7 cellular contexts compared by ENCODE assay signal in genomic region chr9:72446269-72446668, GRCh38.
A peak's percentile ranks its signal among the peaks of the same experiment; 100 is the strongest.
DNase-seq lines count a peak whose midpoint lies in the region; ATAC-seq and TF ChIP-seq lines count a peak whose summit lies in the region.
"Not testable (repeated sequence)": the region's sequence is repeated elsewhere in the genome, so short reads cannot be mapped to it uniquely, and the experiment has no call there.

No MANE protein-coding gene starts in this region.

- H2AK5ac ChIP-seq in IMR-90 (ENCODE audit: low read depth, low read length); trophoblast cell (ENCODE audit: low read length): not testable (repeated sequence)

- H3K27me3 Mint-ChIP-seq in CD14-positive monocyte (ENCODE audit: low read depth in 3 of 3); dendritic cell treated with granulocyte-macrophage colony-stimulating factor and Interleukin-4, amounts not matched to agents 40 ng/mL and 50 ng/mL, for 4 days: not testable (repeated sequence)

- H3K9me1 ChIP-seq in IMR-90 (ENCODE audit: insufficient read depth, low read length): peaks cover 15% of the 10 kb centered on the region

- H3K27me3 ChIP-seq in IMR-90 (ENCODE audit: control insufficient read depth, insufficient read depth, low read length); OCI-LY3 (ENCODE audit: low read depth, low read length); trophoblast cell (ENCODE audit: insufficient read depth, low read length); smooth muscle cell (ENCODE audit: low read depth); upper lobe of right lung: not testable (repeated sequence)

- not testable (repeated sequence) for H2AK9ac ChIP-seq in IMR-90 (replicated peaks; ENCODE audit: low read depth, low read length, poor library complexity)

- H3K4ac ChIP-seq in IMR-90 (ENCODE audit: low read depth, low read length); trophoblast cell (ENCODE audit: low read depth, low read length): not testable (repeated sequence)

- H3K36me3 Mint-ChIP-seq in CD14-positive monocyte; dendritic cell treated with granulocyte-macrophage colony-stimulating factor and Interleukin-4, amounts not matched to agents 40 ng/mL and 50 ng/mL, for 4 days (ENCODE audit: low read depth): not testable (repeated sequence)

- H3K36me3 ChIP-seq in IMR-90 (ENCODE audit: control insufficient read depth, insufficient read depth, low read length); OCI-LY3 (replicated peaks; ENCODE audit: low read depth, low read length); trophoblast cell (ENCODE audit: control insufficient read depth in 1 of 2, insufficient read depth in 2 of 2, low read length in 2 of 2); smooth muscle cell (ENCODE audit: low read depth); upper lobe of right lung: not testable (repeated sequence)

- dilution Hi-C loops in IMR-90 (cut with HindIII; ENCODE audit: low sequenced_read_pairs, unreplicated experiment): not testable (repeated sequence)

- peak; percentile 48 for DNase-seq in CD14-positive monocyte (ENCODE audit: low spot score)
- DNase-seq in IMR-90; smooth muscle cell (lab: John Stamatoyannopoulos, UW; ENCODE audit: unreplicated experiment): not testable (repeated sequence)
- peak; percentile 29 to 51 for DNase-seq in trophoblast cell
- peak; percentile 66 for DNase-seq in upper lobe of right lung

- not testable (repeated sequence) for H3K56ac ChIP-seq in IMR-90 (ENCODE audit: extremely low read depth, insufficient read depth, low read length)

- TF ChIP-seq POLR2A in IMR-90 (IDR thresholded peaks at IDR 0.05; ENCODE audit: low read depth, low read length): not testable (repeated sequence)

- H3K4me2 ChIP-seq in IMR-90 (ENCODE audit: low read depth, low read length); trophoblast cell (ENCODE audit: low read length); smooth muscle cell: not testable (repeated sequence)
- H3K4me2 ChIP-seq in OCI-LY3 (ENCODE audit: low read length): peak overlapping the region; percentile 60; the same call in 1 of the 2 replicates

- H3K4me1 Mint-ChIP-seq in CD14-positive monocyte: peaks cover 55% of the 10 kb centered on the region
- peaks cover 58% of the 10 kb centered on the region for H3K4me1 Mint-ChIP-seq in dendritic cell treated with granulocyte-macrophage colony-stimulating factor and Interleukin-4, amounts not matched to agents 40 ng/mL and 50 ng/mL, for 4 days (ENCODE audit: low read depth)

- TF ChIP-seq RAD21 in IMR-90 (IDR thresholded peaks at IDR 0.05; ENCODE audit: low read length): not testable (repeated sequence)

- WGBS in IMR-90 (ENCODE audit: extremely low coverage in 2 of 2, insufficient read length in 1 of 2), 2 experiments: 100% methylated on average over 2 of the region's 6 CpGs; no CpG with 5 or more reads in 1 of the 2 experiments
- no CpG with 5 or more reads among the region's 6 CpGs for WGBS in trophoblast cell (ENCODE audit: extremely low coverage, insufficient coverage, insufficient read length)
- WGBS in smooth muscle cell (ENCODE audit: low lambda C conversion rate): 69% methylated on average over 6 of the region's 6 CpGs

- not testable (repeated sequence) for H2BK12ac ChIP-seq in trophoblast cell (ENCODE audit: low read length)

- H3K27ac ChIP-seq in IMR-90 (ENCODE audit: insufficient read depth, low read length); trophoblast cell (ENCODE audit: low read depth, low read length); upper lobe of right lung: not testable (repeated sequence)
- H3K27ac ChIP-seq in OCI-LY3 (ENCODE audit: low read length): peak overlapping the region; percentile 98; the same call in 1 of the 2 replicates
- peak overlapping the region; percentile 82 for H3K27ac ChIP-seq in smooth muscle cell (ENCODE audit: low read depth)

- H3K79me2 ChIP-seq in OCI-LY3 (ENCODE audit: low read length); trophoblast cell (ENCODE audit: control insufficient read depth, insufficient read depth, low read length, poor library complexity); smooth muscle cell (ENCODE audit: low read depth): not testable (repeated sequence)

- not testable (repeated sequence) for TF ChIP-seq CTCF in CD14-positive monocyte (IDR thresholded peaks at IDR 0.05); IMR-90 (conservative IDR thresholded peaks at IDR 0.05; ENCODE audit: low read depth, low read length); OCI-LY3 (IDR thresholded peaks at IDR 0.05; ENCODE audit: low read depth, low read length); smooth muscle cell (IDR thresholded peaks at IDR 0.05; ENCODE audit: borderline replicate concordance, insufficient read depth, poor library complexity, severe bottlenecking); upper lobe of right lung (IDR thresholded peaks at IDR 0.05)

- CTCF ChIA-PET in IMR-90 (lab: Yijun Ruan, JAX): interaction anchor here (1.6 kb wide), 1 partner anchor 19 kb away, joined by 3 read pairs; no protein-coding TSS in a partner anchor

- not testable (repeated sequence) for ATAC-seq in IMR-90 (ENCODE audit: low read depth); upper lobe of right lung

- H3K9me3 ChIP-seq in IMR-90 (ENCODE audit: control insufficient read depth, insufficient read depth, low read length); OCI-LY3 (ENCODE audit: insufficient read depth, low read length); trophoblast cell (ENCODE audit: insufficient read depth, low read depth, low read length); smooth muscle cell (replicated peaks; ENCODE audit: low read depth); upper lobe of right lung: not testable (repeated sequence)

- H4K8ac ChIP-seq in IMR-90 (ENCODE audit: low read depth in 2 of 2, low read length in 2 of 2); trophoblast cell (ENCODE audit: low read depth, low read length): not testable (repeated sequence)

- H3K4me3 Mint-ChIP-seq in CD14-positive monocyte; dendritic cell treated with granulocyte-macrophage colony-stimulating factor and Interleukin-4, amounts not matched to agents 40 ng/mL and 50 ng/mL, for 4 days: not testable (repeated sequence)

- peaks cover 20% of the 10 kb centered on the region for H3F3A ChIP-seq in smooth muscle cell (ENCODE audit: low read depth)

- BruUV-seq in IMR-90 (replicated peaks; lab: Mats Ljungman, UMichigan): not testable (repeated sequence)

- peaks cover 16% of the 10 kb centered on the region for H3K4me1 ChIP-seq in IMR-90 (ENCODE audit: control insufficient read depth, insufficient read depth, low read length)
- H3K4me1 ChIP-seq in OCI-LY3 (ENCODE audit: low read length): peaks cover 49% of the 10 kb centered on the region
- H3K4me1 ChIP-seq in trophoblast cell (ENCODE audit: control insufficient read depth in 1 of 2, insufficient read depth in 2 of 2, low read length in 2 of 2): peaks cover 15 to 18% of the 10 kb centered on the region in 2 experiments
- peaks cover 12% of the 10 kb centered on the region for H3K4me1 ChIP-seq in smooth muscle cell (ENCODE audit: low read depth)
- not testable (repeated sequence) for H3K4me1 ChIP-seq in upper lobe of right lung

- H3K23ac ChIP-seq in IMR-90 (ENCODE audit: low read depth, low read length); trophoblast cell (ENCODE audit: low read length): not testable (repeated sequence)

- peak overlapping the region; percentile 69; the same call in 1 of the 3 replicates for H2BK15ac ChIP-seq in IMR-90 (ENCODE audit: low read depth, low read length)

- H2BK120ac ChIP-seq in IMR-90 (ENCODE audit: low read depth, low read length); trophoblast cell (ENCODE audit: insufficient read depth, low read length, poor library complexity): not testable (repeated sequence)

- H3K27ac Mint-ChIP-seq in CD14-positive monocyte: peak overlapping the region; percentile 92 to 98 (median 97)
- peak overlapping the region; percentile 61 for H3K27ac Mint-ChIP-seq in dendritic cell treated with granulocyte-macrophage colony-stimulating factor and Interleukin-4, amounts not matched to agents 40 ng/mL and 50 ng/mL, for 4 days

- H4K20me1 ChIP-seq in IMR-90 (ENCODE audit: insufficient read depth, low read length); OCI-LY3 (ENCODE audit: insufficient read depth, low read length); smooth muscle cell (ENCODE audit: low read depth): not testable (repeated sequence)

- not testable (repeated sequence) for H3K9me3 Mint-ChIP-seq in CD14-positive monocyte; dendritic cell treated with granulocyte-macrophage colony-stimulating factor and Interleukin-4, amounts not matched to agents 40 ng/mL and 50 ng/mL, for 4 days

- H3K18ac ChIP-seq in IMR-90 (ENCODE audit: low read depth, low read length); trophoblast cell (ENCODE audit: low read length): not testable (repeated sequence)

- H2BK5ac ChIP-seq in IMR-90 (ENCODE audit: low read depth, low read length, poor library complexity, severe bottlenecking): peak overlapping the region; percentile 15
- H2BK5ac ChIP-seq in trophoblast cell (ENCODE audit: low read depth, low read length, poor library complexity): not testable (repeated sequence)

- intact Hi-C loops in CD14-positive monocyte (cut with micrococcal nuclease): loop anchor here in 1 of 2 donors (10.0 kb wide), 1 partner anchor 151 kb away; no protein-coding TSS in a partner anchor
- intact Hi-C loops in IMR-90 (cut with micrococcal nuclease); dendritic cell treated with granulocyte-macrophage colony-stimulating factor and Interleukin-4, amounts not matched to agents 40 ng/mL and 50 ng/mL, for 4 days (cut with micrococcal nuclease); upper lobe of right lung (cut with DNase I): not testable (repeated sequence)

- not testable (repeated sequence) for H4K5ac ChIP-seq in IMR-90 (ENCODE audit: low read depth, low read length)

- H3K79me1 ChIP-seq in IMR-90 (ENCODE audit: low read depth in 1 of 2, low read length in 2 of 2): not testable (repeated sequence)
- H3K79me1 ChIP-seq in trophoblast cell (ENCODE audit: low read length): peaks cover 25% of the 10 kb centered on the region

- H3K4me3 ChIP-seq in IMR-90 (ENCODE audit: insufficient read depth, low read depth, low read length); OCI-LY3 (ENCODE audit: low read length); trophoblast cell (ENCODE audit: low read depth, low read length); smooth muscle cell; upper lobe of right lung: not testable (repeated sequence)

- H2BK20ac ChIP-seq in IMR-90 (ENCODE audit: low read depth, low read length): peak overlapping the region; percentile 66; the same call in 1 of the 2 replicates

- in situ Hi-C loops in IMR-90 (cut with MboI; ENCODE audit: low sequenced_read_pairs): not testable (repeated sequence)

- not testable (repeated sequence) for H4K12ac ChIP-seq in trophoblast cell (ENCODE audit: low read depth, low read length)

- H2AFZ ChIP-seq in IMR-90 (replicated peaks; ENCODE audit: low read length, poor library complexity); OCI-LY3 (ENCODE audit: low read depth, low read length); trophoblast cell (ENCODE audit: insufficient read depth, low read length, poor library complexity); smooth muscle cell (ENCODE audit: low read depth): not testable (repeated sequence)

- H3K9ac ChIP-seq in IMR-90 (ENCODE audit: low read depth, low read length); OCI-LY3 (ENCODE audit: low read length); trophoblast cell (ENCODE audit: low read length); smooth muscle cell (ENCODE audit: low read depth): not testable (repeated sequence)

- not testable (repeated sequence) for H4K91ac ChIP-seq in IMR-90 (ENCODE audit: insufficient read depth, low read depth, low read length); trophoblast cell (ENCODE audit: low read depth, low read length)

- not testable (repeated sequence) for H3K14ac ChIP-seq in IMR-90 (replicated peaks; ENCODE audit: low read depth, low read length); trophoblast cell (ENCODE audit: low read length)

- POLR2A ChIA-PET in IMR-90 (lab: Charles Lee; ENCODE audit: unreplicated experiment): interaction anchor here (0.9 kb wide), 1 partner anchor 131 kb away, joined by 3 read pairs; no protein-coding TSS in a partner anchor
